In the genomic region with DNA sequence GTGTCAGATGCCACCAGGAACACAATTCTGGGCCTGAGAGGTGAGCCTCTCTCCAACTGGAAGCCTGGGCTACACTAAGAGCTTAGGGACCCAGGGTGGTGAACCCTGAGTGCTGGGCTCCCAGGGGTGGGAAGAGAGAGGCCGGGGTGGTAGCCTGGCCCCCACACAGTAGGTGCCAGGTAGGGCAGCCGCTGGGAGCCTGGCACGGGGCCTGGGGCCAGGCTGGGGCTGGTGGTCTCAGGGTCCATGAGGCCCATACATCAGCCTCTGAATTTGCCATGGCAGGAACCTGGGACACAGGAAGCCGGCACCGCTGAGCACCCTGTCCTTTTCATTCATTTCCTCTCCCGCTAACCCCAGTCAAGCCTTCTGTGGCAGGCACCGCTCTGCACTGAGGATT, we compare ENCODE assay signal across 1 cellular context.
TF ChIP-seq lines count a peak whose summit lies in the region.

No MANE protein-coding gene starts in this region.

TF ChIP-seq in H1, 55 proteins besides CTCF, POLR2A, EP300 and RAD21:
- TF ChIP-seq SP2 (IDR thresholded peaks at IDR 0.05; ENCODE audit: low read length) (no peak), FOSL1 (IDR thresholded peaks at IDR 0.05; ENCODE audit: insufficient read depth, low read depth, low read length) (no peak), SIN3A (conservative IDR thresholded peaks at IDR 0.05 in 1 of 2, IDR thresholded peaks at IDR 0.05 in 1 of 2; ENCODE audit: low read depth in 1 of 2, low read length in 2 of 2) (no peak), HDAC6 (IDR thresholded peaks at IDR 0.05; ENCODE audit: low read depth, low read length) (no peak), SRF (IDR thresholded peaks at IDR 0.05; ENCODE audit: low read depth, low read length) (no peak), SP1 (IDR thresholded peaks at IDR 0.05; ENCODE audit: low read depth, low read length) (no peak), BACH1 (IDR thresholded peaks at IDR 0.05; ENCODE audit: low read length) (no peak), POU5F1 (IDR thresholded peaks at IDR 0.05; ENCODE audit: low read depth, low read length) (no peak), RBBP5 (IDR thresholded peaks at IDR 0.05; ENCODE audit: borderline replicate concordance, low read depth, low read length) (no peak), TEAD4 (IDR thresholded peaks at IDR 0.05; ENCODE audit: low read depth, low read length) (no peak), NANOG (IDR thresholded peaks at IDR 0.05; ENCODE audit: insufficient read depth, low read depth, low read length, poor library complexity, severe bottlenecking) (no peak), TBP (IDR thresholded peaks at IDR 0.05; ENCODE audit: low read depth, low read length) (no peak), CTBP2 (IDR thresholded peaks at IDR 0.05; ENCODE audit: borderline replicate concordance, insufficient read depth, insufficient read length, low read length) (no peak)
TF ChIP-seq in H1: peak in this region for 0.
